ENCODE assay signal across 31 cellular contexts in the genomic region with DNA sequence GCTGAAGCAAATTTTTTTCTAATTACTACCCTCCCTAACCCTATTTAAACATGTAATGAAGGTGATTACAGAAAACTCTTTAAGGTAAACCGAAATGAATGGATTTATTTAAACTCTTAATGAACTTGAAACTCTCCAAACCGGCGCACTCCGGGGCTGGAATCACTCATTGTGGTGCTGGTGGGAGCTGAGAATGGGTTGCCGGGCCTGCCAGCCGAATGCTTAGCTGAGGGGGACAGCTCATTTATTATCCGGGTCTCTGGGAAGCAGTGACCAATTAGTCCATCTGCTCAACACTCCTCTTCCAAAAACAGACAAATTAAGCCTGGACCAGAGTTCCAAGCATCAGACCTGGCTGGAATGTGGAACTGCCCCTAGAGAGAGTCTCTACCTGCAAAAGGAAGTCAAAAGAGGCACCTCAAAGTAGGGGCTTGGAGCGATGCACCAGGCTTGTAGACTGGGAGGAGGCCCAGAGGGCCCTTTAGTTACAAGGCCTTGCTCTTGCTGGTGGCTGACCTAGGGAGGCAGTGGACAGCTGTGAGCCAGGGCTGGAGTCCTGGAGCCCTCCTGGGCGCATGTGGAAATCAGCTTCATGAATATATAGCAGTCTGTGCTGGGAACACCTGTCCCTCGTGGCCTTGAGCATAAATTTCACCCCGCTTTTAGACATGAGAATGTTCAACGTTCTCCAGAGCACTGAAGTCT.
"Had no signal": no experiment of that assay in that cellular context is flagged by ENCODE, and none has a peak within 500 bp of the region (broad histone marks: within the 10 kb centered on the region; RNA-seq: fewer than 3 reads in every experiment).

No MANE protein-coding gene starts in this region.

- H3K4me3 ChIP-seq: ascending aorta, cardiac muscle cell, SJSA1 had no signal

- H3K27ac ChIP-seq: ascending aorta, cardiac muscle cell, KMS-11, SJSA1 had no signal

- H3K27me3 Mint-ChIP-seq: activated CD4-positive, alpha-beta T cell treated with anti-CD3 and anti-CD28 coated beads, Interleukin-2, amount 10 ng/mL, durations not matched to agents 24 days and 14 days had no signal

- H3K4me1 Mint-ChIP-seq: activated CD4-positive, alpha-beta T cell treated with anti-CD3 and anti-CD28 coated beads, Interleukin-2, amount 10 ng/mL, durations not matched to agents 24 days and 14 days; activated naive CD8-positive, alpha-beta T cell treated with anti-CD3 and anti-CD28 coated beads for 36 hours; central memory CD8-positive, alpha-beta T cell had no signal

- H3K36me3 Mint-ChIP-seq: activated naive CD8-positive, alpha-beta T cell treated with anti-CD3 and anti-CD28 coated beads for 36 hours had no signal

- H3K27ac Mint-ChIP-seq: activated CD4-positive, alpha-beta T cell treated with anti-CD3 and anti-CD28 coated beads, Interleukin-2, amount 10 ng/mL, durations not matched to agents 24 days and 14 days; activated CD8-positive, alpha-beta T cell treated with anti-CD3 and anti-CD28 coated beads for 36 hours; activated naive CD8-positive, alpha-beta T cell treated with anti-CD3 and anti-CD28 coated beads for 36 hours; activated T-helper 1 cell treated with anti-CD3 and anti-CD28 coated beads, Interleukin-12 subunit alpha, Interleukin-12 subunit beta, Interleukin-2, Interleukin-4 antibody, amounts not matched to agents 30 ng/mL and 10 ng/mL and 1 ng/mL, durations not matched to agents 14 hours and 24 hours and 36 hours; T-helper 1 cell treated with Interleukin-12 subunit alpha and Interleukin-12 subunit beta and Interleukin-4 antibody, amounts not matched to agents 30 μg/mL and 1 μg/mL, for 36 hours; T-helper 2 cell treated with Interferon-gamma antibody and Interleukin-4, amounts not matched to agents 5 μg/mL and 100 μg/mL, for 36 hours had no signal

- ATAC-seq: activated CD8-positive, alpha-beta T cell treated with anti-CD3 and anti-CD28 coated beads for 36 hours; activated T-cell treated with anti-CD3 and anti-CD28 coated beads, Interleukin-2, amount 50 U/mL, for 4 hours; Panc1 had no signal

- H3K4me3 Mint-ChIP-seq: activated CD4-positive, alpha-beta T cell treated with anti-CD3 and anti-CD28 coated beads, Interleukin-2, amount 10 ng/mL, durations not matched to agents 24 days and 14 days; activated CD8-positive, alpha-beta T cell treated with anti-CD3 and anti-CD28 coated beads for 36 hours; activated naive CD8-positive, alpha-beta T cell treated with anti-CD3 and anti-CD28 coated beads for 36 hours; activated T-cell treated with anti-CD3 and anti-CD28 coated beads, Interleukin-2, amount 50 U/mL, for 4 hours; activated T-helper 1 cell treated with anti-CD3 and anti-CD28 coated beads, Interleukin-12 subunit alpha, Interleukin-12 subunit beta, Interleukin-2, Interleukin-4 antibody, amounts not matched to agents 30 ng/mL and 10 ng/mL and 1 ng/mL, durations not matched to agents 14 hours and 24 hours and 36 hours; central memory CD8-positive, alpha-beta T cell; T-helper 1 cell treated with Interleukin-12 subunit alpha and Interleukin-12 subunit beta and Interleukin-4 antibody, amounts not matched to agents 30 μg/mL and 1 μg/mL, for 36 hours; T-helper 2 cell treated with Interferon-gamma antibody and Interleukin-4, amounts not matched to agents 5 μg/mL and 100 μg/mL, for 36 hours had no signal

- H3K9me3 Mint-ChIP-seq: activated CD4-positive, alpha-beta T cell treated with anti-CD3 and anti-CD28 coated beads, Interleukin-2, amount 10 ng/mL, durations not matched to agents 24 days and 14 days; activated CD8-positive, alpha-beta T cell treated with anti-CD3 and anti-CD28 coated beads for 36 hours; activated naive CD8-positive, alpha-beta T cell treated with anti-CD3 and anti-CD28 coated beads for 36 hours; activated T-cell treated with anti-CD3 and anti-CD28 coated beads, Interleukin-2, amount 50 U/mL, for 4 hours; activated T-helper 1 cell treated with anti-CD3 and anti-CD28 coated beads, Interleukin-12 subunit alpha, Interleukin-12 subunit beta, Interleukin-2, Interleukin-4 antibody, amounts not matched to agents 30 ng/mL and 10 ng/mL and 1 ng/mL, durations not matched to agents 14 hours and 24 hours and 36 hours; central memory CD8-positive, alpha-beta T cell; T-helper 1 cell treated with Interleukin-12 subunit alpha and Interleukin-12 subunit beta and Interleukin-4 antibody, amounts not matched to agents 30 μg/mL and 1 μg/mL, for 36 hours; T-helper 2 cell treated with Interferon-gamma antibody and Interleukin-4, amounts not matched to agents 5 μg/mL and 100 μg/mL, for 36 hours had no signal

- DNase-seq: activated CD4-positive, alpha-beta T cell treated with anti-CD3 and anti-CD28 coated beads, Interleukin-2, amount 10 ng/mL, durations not matched to agents 24 days and 14 days; activated CD4-positive, alpha-beta T cell treated with anti-CD3 and anti-CD28 coated beads, Interleukin-2, amount 50 U/mL, for 4 hours; activated CD8-positive, alpha-beta memory T cell treated with anti-CD3 and anti-CD28 coated beads, Interleukin-2, amount 50 U/mL, for 4 hours; activated CD8-positive, alpha-beta T cell treated with anti-CD3 and anti-CD28 coated beads for 36 hours; activated naive CD4-positive, alpha-beta T cell; activated naive CD4-positive, alpha-beta T cell treated with anti-CD3 and anti-CD28 coated beads, Interleukin-2, amount 50 U/mL, for 16 hours; activated naive CD8-positive, alpha-beta T cell treated with anti-CD3 and anti-CD28 coated beads for 36 hours; activated T-cell treated with anti-CD3 and anti-CD28 coated beads for 4 hours; activated T-cell treated with anti-CD3 and anti-CD28 coated beads, Interleukin-2, amount 50 U/mL, for 4 hours; amygdala; MM.1S; MV-4-11; NCI-H1092; NCI-H1436 treated with DMSO at 0.1 percent for 48 hours; NCI-H1694 treated with DMSO at 0.1 percent for 48 hours; NCI-H2029 treated with DMSO at 0.1 percent for 48 hours; NCI-H2107; NCI-H2171; NCI-H510A; NCI-H526; SHP77 treated with DMSO at 0.1 percent for 48 hours; SK-N-SH had no signal
